Comparison of ENCODE assay signal across 10 cellular contexts in genomic region chr6:35392111-35392702, GRCh38. TPM values are rescaled to one million over a fixed set of nuclear protein-coding genes. Genes with fewer than 3 reads are reported as not detected.
DNase-seq lines count a peak whose midpoint lies in the region; ATAC-seq and TF ChIP-seq lines count a peak whose summit lies in the region.
"Had no signal": no experiment of that assay in that cellular context is flagged by ENCODE, and none has a peak within 500 bp of the region (broad histone marks: within the 10 kb centered on the region; RNA-seq: fewer than 3 reads in every experiment).

No MANE protein-coding gene starts in this region.

- H3K27me3 ChIP-seq in PC-9 (ENCODE audit: insufficient read depth, low read depth) (no peaks in the 10 kb centered on the region), H7 (ENCODE audit: control insufficient read depth, insufficient read depth, low read length) (no peaks in the 10 kb centered on the region)

- H3K4me3 Mint-ChIP-seq in stimulated activated effector memory CD8-positive, alpha-beta T cell treated with anti-CD3 and anti-CD28 coated beads, Interleukin-12 subunit alpha, Interleukin-12 subunit beta, amount 100 ng/mL, for 72 hours, result no peak overlapping the region
- H3K4me3 Mint-ChIP-seq: dendritic cell treated with granulocyte-macrophage colony-stimulating factor and Interleukin-4, amounts not matched to agents 40 ng/mL and 50 ng/mL, for 4 days had no signal

- peak overlapping the region; percentile 100 for H3K27ac ChIP-seq in PC-9

- H3K36me3 ChIP-seq in PC-9 (ENCODE audit: low read depth) (no peaks in the 10 kb centered on the region), H7 (replicated peaks; ENCODE audit: control insufficient read depth, insufficient read depth, low read length) (no peaks in the 10 kb centered on the region)

- H3K4me3 ChIP-seq in PC-9, result peak overlapping the region; percentile 47; the same call in 1 of the 2 replicates
- no peak overlapping the region for H3K4me3 ChIP-seq in H7 (ENCODE audit: insufficient read depth, low read depth, low read length)

- CTCF ChIA-PET in PC-9 (lab: Charles Lee), result interaction anchor here (0.6 kb wide), 1 partner anchor 846 kb away, joined by 10 read pairs; no protein-coding TSS in a partner anchor

- H3K36me3 Mint-ChIP-seq in stimulated activated effector memory CD8-positive, alpha-beta T cell treated with anti-CD3 and anti-CD28 coated beads, Interleukin-12 subunit alpha, Interleukin-12 subunit beta, amount 100 ng/mL, for 72 hours, result no peaks in the 10 kb centered on the region

- no peaks in the 10 kb centered on the region for H3K9me3 ChIP-seq in PC-9 (ENCODE audit: insufficient read depth, low read depth)

- peak overlapping the region; percentile 76 for H3K4me2 ChIP-seq in PC-9

- POLR2A ChIA-PET in PC-9 (lab: Charles Lee; ENCODE audit: unreplicated experiment), result interaction anchor here (0.6 kb wide), 2 partner anchors 22 to 73 kb away, joined by 3 read pairs; no protein-coding TSS in a partner anchor

- peaks cover 63% of the 10 kb centered on the region for H3K4me1 ChIP-seq in PC-9 (replicated peaks; ENCODE audit: insufficient read depth)

- H3K27ac Mint-ChIP-seq in stimulated activated effector memory CD8-positive, alpha-beta T cell treated with anti-CD3 and anti-CD28 coated beads, Interleukin-12 subunit alpha, Interleukin-12 subunit beta, amount 100 ng/mL, for 72 hours, result peak overlapping the region; percentile 78
- H3K27ac Mint-ChIP-seq: dendritic cell treated with granulocyte-macrophage colony-stimulating factor and Interleukin-4, amounts not matched to agents 40 ng/mL and 50 ng/mL, for 4 days had no signal

- no peak for ATAC-seq in stimulated activated effector memory CD8-positive, alpha-beta T cell treated with anti-CD3 and anti-CD28 coated beads, Interleukin-12 subunit alpha, Interleukin-12 subunit beta, amount 100 ng/mL, for 72 hours
- no peak for ATAC-seq in GM19395 (IDR thresholded peaks at IDR 0.05; ENCODE audit: unreplicated experiment)

- H2AFZ ChIP-seq in PC-9, result no peak overlapping the region

- TF ChIP-seq CTCF in PC-9 (conservative IDR thresholded peaks at IDR 0.05), result no peak

- no peaks in the 10 kb centered on the region for H3K9me2 ChIP-seq in PC-9 (ENCODE audit: insufficient read depth)

- H3K4me1 Mint-ChIP-seq in stimulated activated effector memory CD8-positive, alpha-beta T cell treated with anti-CD3 and anti-CD28 coated beads, Interleukin-12 subunit alpha, Interleukin-12 subunit beta, amount 100 ng/mL, for 72 hours, result peaks cover 73% of the 10 kb centered on the region

- DNase-seq in NCI-H1417 (lab: John Stamatoyannopoulos, UW) (peak; percentile 26 to 77 (median 66)), NCI-H1417 treated with DMSO at 0.1 percent for 48 hours (lab: John Stamatoyannopoulos, UW) (no peak), PC-9 (peak; percentile 93 to 94), glomerular visceral epithelial cell (ENCODE audit: extremely low spot score) (peak; percentile 28), H7 (no peak), NOMO-1 treated with dmso at 0.1 percent for 144 hours (lab: John Stamatoyannopoulos, UW; ENCODE audit: unreplicated experiment) (no peak)
- DNase-seq in stimulated activated effector memory CD8-positive, alpha-beta T cell treated with anti-CD3 and anti-CD28 coated beads, Interleukin-12 subunit alpha, Interleukin-12 subunit beta, amount 100 ng/mL, for 72 hours (ENCODE audit: low spot score in 2 of 2), result no peak
- DNase-seq: activated CD4-positive, alpha-beta T cell treated with anti-CD3 and anti-CD28 coated beads, Interleukin-2, amount 50 U/mL, for 1 hour had no signal

- no TSS peak for BruUV-seq in PC-9 (replicated peaks; lab: Mats Ljungman, UMichigan)

- peaks cover 23% of the 10 kb centered on the region for H3K79me2 ChIP-seq in PC-9 (ENCODE audit: low read depth)

- intact Hi-C loops in PC-9 (cut with micrococcal nuclease; ENCODE audit: unreplicated experiment), result loop anchor here (1.0 to 5.0 kb wide), 7 partner anchors 9 to 75 kb away; partner anchors contain the start of genes FANCE, PPARD and RPL10A

- peaks cover 50% of the 10 kb centered on the region for H3F3A ChIP-seq in PC-9 (ENCODE audit: insufficient read depth, low read depth)

- no peaks in the 10 kb centered on the region for H4K20me1 ChIP-seq in PC-9 (ENCODE audit: insufficient read depth)

- no peaks in the 10 kb centered on the region for H3K9me3 Mint-ChIP-seq in stimulated activated effector memory CD8-positive, alpha-beta T cell treated with anti-CD3 and anti-CD28 coated beads, Interleukin-12 subunit alpha, Interleukin-12 subunit beta, amount 100 ng/mL, for 72 hours
- H3K9me3 Mint-ChIP-seq: dendritic cell treated with granulocyte-macrophage colony-stimulating factor and Interleukin-4, amounts not matched to agents 40 ng/mL and 50 ng/mL, for 4 days had no signal

RNA-seq across cellular contexts. Expression of gene PPARD, which starts 49.8 kb away (rescaled TPM):
- 18.8 and 24.7 TPM in 2 replicates for total RNA-seq in PC-9 (2021)
- total RNA-seq in H7 (2014; rRNA removed; shearing (Covaris generic)), result 1.9 and 3.2 TPM in 2 replicates

RNA-seq across cellular contexts. Expression of gene FANCE, which starts 59.9 kb away (rescaled TPM):
- total RNA-seq in PC-9 (2021), result 6.9 and 9.6 TPM in 2 replicates
- total RNA-seq in H7 (2014; rRNA removed; shearing (Covaris generic)), result 18.7 and 22.8 TPM in 2 replicates

Comparison
In these comparisons a context has a peak if more than half of its experiments do, and no peak if none do; other contexts are left out.
1. DNase-seq: peak in NCI-H1417 (3 of 3), PC-9 (2 of 2) and glomerular visceral epithelial cell (single experiment); none in NCI-H1417 treated with DMSO at 0.1 percent for 48 hours (single experiment), stimulated activated effector memory CD8-positive, alpha-beta T cell treated with anti-CD3 and anti-CD28 coated beads, Interleukin-12 subunit alpha, Interleukin-12 subunit beta, amount 100 ng/mL, for 72 hours (0 of 2), H7 (single experiment) and NOMO-1 treated with dmso at 0.1 percent for 144 hours (single experiment).